Comparison of ENCODE assay signal across 9 cellular contexts in the genomic region with DNA sequence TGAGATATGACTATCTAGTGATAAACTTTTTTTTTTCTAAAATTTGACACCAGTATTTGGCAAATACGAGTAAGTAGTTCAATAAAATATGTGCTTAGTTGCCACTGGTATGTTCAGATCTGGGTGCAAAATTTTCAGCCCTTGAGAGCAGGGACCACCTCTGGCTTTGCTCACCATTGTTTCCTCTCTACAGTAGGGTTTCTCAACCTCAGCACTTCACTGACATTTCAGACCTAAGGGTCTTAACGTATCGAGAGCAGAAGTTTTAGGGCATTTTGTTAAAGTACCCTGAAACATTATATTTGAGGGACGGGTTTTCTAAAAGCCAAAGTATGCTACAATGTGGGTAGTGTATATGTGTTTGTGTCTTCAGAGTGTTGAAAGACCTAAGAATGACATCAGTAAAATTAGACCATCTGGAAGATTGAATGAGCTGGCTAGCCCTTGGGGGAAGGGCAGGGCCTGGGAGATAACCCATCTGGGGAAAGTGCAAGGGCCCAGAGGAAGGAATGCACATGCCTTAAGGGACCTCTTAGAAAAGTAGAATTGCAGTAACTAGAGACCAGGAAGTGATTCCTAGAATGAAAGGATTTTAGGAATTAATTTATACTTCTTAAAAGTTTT. TPM values are rescaled to one million over a fixed set of nuclear protein-coding genes. Genes with fewer than 3 reads are reported as not detected.
DNase-seq lines count a peak whose midpoint lies in the region; ATAC-seq and TF ChIP-seq lines count a peak whose summit lies in the region.
"Had no signal": no experiment of that assay in that cellular context is flagged by ENCODE, and none has a peak within 500 bp of the region (broad histone marks: within the 10 kb centered on the region; RNA-seq: fewer than 3 reads in every experiment).

No MANE protein-coding gene starts in this region.

- H3K4me3 Mint-ChIP-seq in GM23338 = peak overlapping the region; percentile 57
- no peak overlapping the region for H3K4me3 Mint-ChIP-seq in progenitor cell of endocrine pancreas (ENCODE audit: low read depth)
- no peak overlapping the region for H3K4me3 Mint-ChIP-seq in activated CD4-positive, alpha-beta memory T cell treated with anti-CD3 and anti-CD28 coated beads for 36 hours
- H3K4me3 Mint-ChIP-seq: activated naive CD8-positive, alpha-beta T cell had no signal

- peak overlapping the region; percentile 52 for H3K4me2 ChIP-seq in GM23338
- H3K4me2 ChIP-seq in PC-3 (ENCODE audit: low read length) = 0 out of 2 replicates have a peak overlapping the region, but pooled peaks have one; percentile 5

- H3K79me2 ChIP-seq in GM23338 (replicated peaks; ENCODE audit: insufficient read depth) (peaks cover 100% of the 10 kb centered on the region), PC-3 (ENCODE audit: low read length) (peaks cover 96% of the 10 kb centered on the region)

- H3K27ac Mint-ChIP-seq in GM23338 = peak overlapping the region; percentile 90
- H3K27ac Mint-ChIP-seq in progenitor cell of endocrine pancreas = peak overlapping the region; percentile 44
- H3K27ac Mint-ChIP-seq in activated CD4-positive, alpha-beta memory T cell treated with anti-CD3 and anti-CD28 coated beads for 36 hours = no peak overlapping the region
- H3K27ac Mint-ChIP-seq: activated naive CD8-positive, alpha-beta T cell had no signal

- H3K27ac ChIP-seq in GM23338 (ENCODE audit: low read depth) (peak overlapping the region; percentile 60), PC-3 (ENCODE audit: low read length) (no peak overlapping the region)

- H3K36me3 ChIP-seq in GM23338 (ENCODE audit: insufficient read depth) = no peaks in the 10 kb centered on the region
- H3K36me3 ChIP-seq in PC-3 (ENCODE audit: low read depth, low read length) = peaks cover 8% of the 10 kb centered on the region; the same call in 1 of the 2 replicates

- H3K4me1 ChIP-seq in GM23338 (ENCODE audit: insufficient read depth) = peaks cover 43% of the 10 kb centered on the region
- H3K4me1 ChIP-seq in PC-3 (ENCODE audit: insufficient read depth, low read length) = peaks cover 31% of the 10 kb centered on the region

- H3K27me3 ChIP-seq in GM23338 (ENCODE audit: insufficient read depth) (no peaks in the 10 kb centered on the region), PC-3 (ENCODE audit: low read length) (no peaks in the 10 kb centered on the region)

- H3K9me3 ChIP-seq in PC-3 (ENCODE audit: low read length) = no peaks in the 10 kb centered on the region

- H3K4me1 Mint-ChIP-seq in GM23338 (peaks cover 44% of the 10 kb centered on the region), progenitor cell of endocrine pancreas (ENCODE audit: low read depth) (peaks cover 5% of the 10 kb centered on the region)
- peaks cover 27% of the 10 kb centered on the region for H3K4me1 Mint-ChIP-seq in activated CD4-positive, alpha-beta memory T cell treated with anti-CD3 and anti-CD28 coated beads for 36 hours (ENCODE audit: low read depth)

- intact Hi-C loops in PC-3 (cut with micrococcal nuclease) = no loop called here
- intact Hi-C loops in activated CD4-positive, alpha-beta memory T cell treated with anti-CD3 and anti-CD28 coated beads for 36 hours (cut with micrococcal nuclease) = no loop called here

- H4K20me1 ChIP-seq in GM23338 (replicated peaks; ENCODE audit: insufficient read depth) (peaks cover 36% of the 10 kb centered on the region), PC-3 (ENCODE audit: low read length) (peaks cover 60% of the 10 kb centered on the region)

- peak; percentile 97 for ATAC-seq in GM23338
- no peak for ATAC-seq in PC-3
- ATAC-seq in HG03460 (IDR thresholded peaks at IDR 0.05; ENCODE audit: unreplicated experiment) = no peak

- H2AFZ ChIP-seq in GM23338 = no peak overlapping the region
- H2AFZ ChIP-seq in PC-3 (ENCODE audit: low read length) = no peak overlapping the region

- POLR2A ChIA-PET in PC-3 (lab: Charles Lee; ENCODE audit: unreplicated experiment) = no interaction called here
- POLR2A ChIA-PET in activated CD4-positive, alpha-beta memory T cell treated with anti-CD3 and anti-CD28 coated beads for 36 hours (lab: Charles Lee) = interaction anchor here (0.6 kb wide), 1 partner anchor 9 kb away, joined by 3 read pairs; no protein-coding TSS in a partner anchor

- H3K27me3 Mint-ChIP-seq in GM23338 (ENCODE audit: insufficient read depth, low read depth, poor library complexity) = peaks cover 1% of the 10 kb centered on the region
- H3K27me3 Mint-ChIP-seq in progenitor cell of endocrine pancreas = no peaks in the 10 kb centered on the region
- H3K27me3 Mint-ChIP-seq in activated CD4-positive, alpha-beta memory T cell treated with anti-CD3 and anti-CD28 coated beads for 36 hours = no peaks in the 10 kb centered on the region
- H3K27me3 Mint-ChIP-seq: activated naive CD8-positive, alpha-beta T cell had no signal

- TF ChIP-seq CTCF in GM23338 (conservative IDR thresholded peaks at IDR 0.05; ENCODE audit: low read depth in 2 of 2) (no peak), PC-3 (conservative IDR thresholded peaks at IDR 0.05; ENCODE audit: low read depth, low read length) (no peak), fibroblast of villous mesenchyme (IDR thresholded peaks at IDR 0.05; ENCODE audit: insufficient read depth, low read depth, low read length) (peak; percentile 46), progenitor cell of endocrine pancreas (IDR thresholded peaks at IDR 0.05; ENCODE audit: unreplicated experiment) (no peak)

- no peak overlapping the region for H3K4me3 ChIP-seq in GM23338
- H3K4me3 ChIP-seq in PC-3 (ENCODE audit: low read length) = no peak overlapping the region
- H3K4me3 ChIP-seq in fibroblast of villous mesenchyme (ENCODE audit: low read depth, low read length) = peak overlapping the region; percentile 13

- DNase-seq in GM23338 (ENCODE audit: low spot score) = peak; percentile 84
- DNase-seq in PC-3 = peak; percentile 37
- DNase-seq in fibroblast of villous mesenchyme (ENCODE audit: low read depth) = peak; percentile 96
- no peak for DNase-seq in progenitor cell of endocrine pancreas (ENCODE audit: low spot score, unreplicated experiment)
- no peak for DNase-seq in activated CD4-positive, alpha-beta memory T cell treated with anti-CD3 and anti-CD28 coated beads for 36 hours
- DNase-seq in cortex of kidney (lab: John Stamatoyannopoulos, UW) = no peak
- no peak for DNase-seq in AML-193 (lab: John Stamatoyannopoulos, UW)

- H3K9me2 ChIP-seq in GM23338 (ENCODE audit: insufficient read depth) = no peaks in the 10 kb centered on the region
- H3K9me2 ChIP-seq in PC-3 (replicated peaks; ENCODE audit: low read length) = no peaks in the 10 kb centered on the region

- H3K9me3 Mint-ChIP-seq in GM23338 = no peaks in the 10 kb centered on the region
- H3K9me3 Mint-ChIP-seq in progenitor cell of endocrine pancreas (ENCODE audit: low read depth) = no peaks in the 10 kb centered on the region
- H3K9me3 Mint-ChIP-seq in activated CD4-positive, alpha-beta memory T cell treated with anti-CD3 and anti-CD28 coated beads for 36 hours = no peaks in the 10 kb centered on the region

- BruUV-seq in PC-3 (replicated peaks; lab: Mats Ljungman, UMichigan) = no TSS peak

- no peaks in the 10 kb centered on the region for H3K36me3 Mint-ChIP-seq in GM23338 (ENCODE audit: low read depth)
- H3K36me3 Mint-ChIP-seq in progenitor cell of endocrine pancreas (ENCODE audit: insufficient read depth) = peaks cover 3% of the 10 kb centered on the region
- H3K36me3 Mint-ChIP-seq in activated CD4-positive, alpha-beta memory T cell treated with anti-CD3 and anti-CD28 coated beads for 36 hours = peaks cover 11% of the 10 kb centered on the region

- H3F3A ChIP-seq in GM23338 (replicated peaks; ENCODE audit: low read depth) (no peaks in the 10 kb centered on the region), PC-3 (ENCODE audit: low read length, unreplicated experiment) (no peaks in the 10 kb centered on the region)

- CTCF ChIA-PET in PC-3 (lab: Charles Lee) = no interaction called here
- CTCF ChIA-PET in activated CD4-positive, alpha-beta memory T cell treated with anti-CD3 and anti-CD28 coated beads for 36 hours (lab: Charles Lee) = interaction anchor here (0.6 kb wide), 1 partner anchor 32 kb away, joined by 3 read pairs; no protein-coding TSS in a partner anchor

- no peak overlapping the region for H3K9ac ChIP-seq in PC-3 (ENCODE audit: low read length)

TF ChIP-seq in GM23338, 12 proteins besides CTCF, POLR2A, EP300 and RAD21 (continues in another document):
- no peak for TF ChIP-seq EZH2 (IDR thresholded peaks at IDR 0.05; ENCODE audit: low read depth, unreplicated experiment)

RNA-seq across cellular contexts. Expression of a gene that starts 11.8 kb away (rescaled TPM):
- total RNA-seq in GM23338 (2014; rRNA removed; shearing (Covaris generic)) = 95.3 and 108 TPM in 2 replicates
- 83.9 and 88.8 TPM in 2 replicates for polyA plus RNA-seq in GM23338 (2016; fragmentation: Nextera tagmentation; extraction: Ambion mirVana)
- 86.1 and 94.1 TPM in 2 replicates for total RNA-seq in PC-3 (2014; rRNA removed)
- total RNA-seq in fibroblast of villous mesenchyme = 48.0 and 53.5 TPM in 2 replicates
- 72.7 and 75.6 TPM in 2 replicates for total RNA-seq in progenitor cell of endocrine pancreas
- total RNA-seq in activated CD4-positive, alpha-beta memory T cell treated with anti-CD3 and anti-CD28 coated beads for 36 hours = 10 to 100 TPM; 84.2 to 89.8 TPM

RNA-seq across cellular contexts. Expression of a gene that starts 12.2 kb away (rescaled TPM):
- total RNA-seq in GM23338 (2014; rRNA removed; shearing (Covaris generic)) = 9.2 and 9.5 TPM in 2 replicates
- polyA plus RNA-seq in GM23338 (2016; fragmentation: Nextera tagmentation; extraction: Ambion mirVana) = 3.1 and 4.4 TPM in 2 replicates
- 7.7 and 8.5 TPM in 2 replicates for total RNA-seq in PC-3 (2014; rRNA removed)
- 23.2 and 28.5 TPM in 2 replicates for total RNA-seq in fibroblast of villous mesenchyme
- 26.4 and 26.5 TPM in 2 replicates for total RNA-seq in progenitor cell of endocrine pancreas
- total RNA-seq in activated CD4-positive, alpha-beta memory T cell treated with anti-CD3 and anti-CD28 coated beads for 36 hours = 1 to 10 TPM; 7.8 to 8.4 TPM

Comparison
In these comparisons a context has a peak if more than half of its experiments do, and no peak if none do; other contexts are left out.
1. DNase-seq: peak in GM23338 (single experiment), PC-3 (single experiment) and fibroblast of villous mesenchyme (single experiment); none in progenitor cell of endocrine pancreas (single experiment), activated CD4-positive, alpha-beta memory T cell treated with anti-CD3 and anti-CD28 coated beads for 36 hours (single experiment), cortex of kidney (single experiment) and AML-193 (0 of 2).